9 cellular contexts compared by ENCODE assay signal in genomic region chr1:38047603-38048146, GRCh38. TPM values are rescaled to one million over a fixed set of nuclear protein-coding genes. Genes with fewer than 3 reads are reported as not detected.
DNase-seq lines count a peak whose midpoint lies in the region; ATAC-seq and TF ChIP-seq lines count a peak whose summit lies in the region.
"Had no signal": no experiment of that assay in that cellular context is flagged by ENCODE, and none has a peak within 500 bp of the region (broad histone marks: within the 10 kb centered on the region; RNA-seq: fewer than 3 reads in every experiment).

No MANE protein-coding gene starts in this region.

- H3K36me3 ChIP-seq in A673 (ENCODE audit: insufficient read depth, low read length, poor library complexity, severe bottlenecking) (peaks cover 29% of the 10 kb centered on the region), mesendoderm (ENCODE audit: control insufficient read depth, insufficient read depth, low read length) (no peaks in the 10 kb centered on the region)

- no peak overlapping the region for H2AK5ac ChIP-seq in mesendoderm (ENCODE audit: low read length)

- no peak overlapping the region for H4K5ac ChIP-seq in mesendoderm (ENCODE audit: low read length)

- WGBS in mesendoderm (ENCODE audit: extremely low coverage, insufficient coverage, low lambda C conversion rate) = no CpG with 5 or more reads among the region's 34 CpGs

- H3K18ac ChIP-seq in mesendoderm (ENCODE audit: low read length) = no peak overlapping the region

- no peak overlapping the region for H3K4ac ChIP-seq in mesendoderm (ENCODE audit: low read depth, low read length)

- intact Hi-C loops in A673 (cut with micrococcal nuclease; ENCODE audit: unreplicated experiment) = loop anchor here (5.0 kb wide), 1 partner anchor 680 kb away; no protein-coding TSS in a partner anchor

- ATAC-seq in omental fat pad (ENCODE audit: low FRiP score) = no peak
- ATAC-seq in HG03354 (IDR thresholded peaks at IDR 0.05; ENCODE audit: poor library complexity, severe bottlenecking, unreplicated experiment) = no peak
- no peak for ATAC-seq in GM19324 (IDR thresholded peaks at IDR 0.05; ENCODE audit: low FRiP score, unreplicated experiment)
- ATAC-seq in GM19395 (IDR thresholded peaks at IDR 0.05; ENCODE audit: unreplicated experiment) = no peak

- H3K4me1 ChIP-seq in A673 (ENCODE audit: insufficient read depth, low read length, poor library complexity, severe bottlenecking) (peaks cover 41% of the 10 kb centered on the region), mesendoderm (ENCODE audit: control insufficient read depth, low read depth, low read length) (no peaks in the 10 kb centered on the region)

- H3K56ac ChIP-seq in mesendoderm (ENCODE audit: low read length) = peak overlapping the region; percentile 64

- BruUV-seq in A673 (replicated peaks; lab: Mats Ljungman, UMichigan) = no TSS peak

- no peak overlapping the region for H2BK15ac ChIP-seq in mesendoderm (replicated peaks; ENCODE audit: low read depth)

- CTCF ChIA-PET in A673 (lab: Charles Lee) = interaction anchor here (0.6 to 1.5 kb wide), 3 partner anchors 24 to 716 kb away, joined by 7 to 8 read pairs (median 7); no protein-coding TSS in a partner anchor

- H3K4me3 ChIP-seq in A673 (ENCODE audit: low read depth, low read length, poor library complexity, severe bottlenecking) (peak overlapping the region; percentile 97), HFF-Myc (replicated peaks; ENCODE audit: low read depth, low read length) (peak overlapping the region; percentile 45), cardiac fibroblast (replicated peaks in 1 of 2; ENCODE audit: low read depth in 2 of 2, low read length in 2 of 2) (peak overlapping the region; percentile 47 to 57), mesendoderm (ENCODE audit: low read length) (peak overlapping the region; percentile 4)

- H3K23ac ChIP-seq in mesendoderm (ENCODE audit: low read length) = peak overlapping the region; percentile 15

- no peaks in the 10 kb centered on the region for H3K79me1 ChIP-seq in mesendoderm (ENCODE audit: low read length)

- peak overlapping the region; percentile 77 for H3K4me2 ChIP-seq in mesendoderm (ENCODE audit: low read length)

- no peak overlapping the region for H4K8ac ChIP-seq in mesendoderm (ENCODE audit: low read depth, low read length)

- H3K27me3 ChIP-seq in A673 (replicated peaks; ENCODE audit: insufficient read depth, low read depth, low read length, poor library complexity) (no peaks in the 10 kb centered on the region), mesendoderm (ENCODE audit: insufficient read depth, low read length, poor library complexity) (peaks cover 25% of the 10 kb centered on the region)

- H3K9ac ChIP-seq in mesendoderm (ENCODE audit: low read length) = peak overlapping the region; percentile 44

- no peaks in the 10 kb centered on the region for H3K9me3 ChIP-seq in A673 (ENCODE audit: low read depth, low read length, poor library complexity, severe bottlenecking)

- no peak for TF ChIP-seq CTCF in A673 (conservative IDR thresholded peaks at IDR 0.05; ENCODE audit: low read depth, low read length)
- no peak for TF ChIP-seq CTCF in HFF-Myc (IDR thresholded peaks at IDR 0.05; ENCODE audit: low read depth, low read length, missing control alignments)
- no peak for TF ChIP-seq CTCF in cardiac fibroblast (IDR thresholded peaks at IDR 0.05; ENCODE audit: low read depth, low read length)
- TF ChIP-seq CTCF in omental fat pad (IDR thresholded peaks at IDR 0.05) = no peak

- H3K27ac ChIP-seq in A673 (ENCODE audit: low read depth, low read length, poor library complexity, severe bottlenecking) = peak overlapping the region; percentile 88
- H3K27ac ChIP-seq in mesendoderm (ENCODE audit: low read depth, low read length) = no peak overlapping the region

- DNase-seq in A673 (ENCODE audit: low spot score) (no peak), HFF-Myc (ENCODE audit: extremely low read depth, low read depth) (no peak), cardiac fibroblast (ENCODE audit: low read depth in 2 of 2) (peak; percentile 33 to 36), mesendoderm (peak; percentile 76), omental fat pad (ENCODE audit: low spot score) (no peak)
- DNase-seq: activated CD4-positive, alpha-beta T cell treated with anti-CD3 and anti-CD28 coated beads for 1 hour had no signal

- no peak overlapping the region for H2BK5ac ChIP-seq in mesendoderm (ENCODE audit: low read length)

- POLR2A ChIA-PET in A673 (lab: Charles Lee; ENCODE audit: low non-redundant PET) = interaction anchor here (0.6 kb wide), 1 partner anchor 52 kb away, joined by 4 read pairs; no protein-coding TSS in a partner anchor

- H2BK120ac ChIP-seq in mesendoderm (ENCODE audit: low read depth, low read length) = no peak overlapping the region

- no peaks in the 10 kb centered on the region for H3K79me2 ChIP-seq in mesendoderm (ENCODE audit: control insufficient read depth, insufficient read depth, low read length)

RNA-seq across cellular contexts. Expression of gene POU3F1, which starts 1.1 kb away (rescaled TPM):
- total RNA-seq in A673 (2021) (83.3 and 92.9 TPM in 2 replicates), omental fat pad (under 1 TPM in 1 of 4 donors, not detected in 3; 0.19 TPM)
- 1.2 TPM for polyA plus RNA-seq in mesendoderm (2013, experiment 1 of 2)
- 1.3 TPM for polyA plus RNA-seq in mesendoderm (2013, experiment 2 of 2)

RNA-seq across cellular contexts. Expression of gene UTP11, which starts 35.1 kb away (rescaled TPM):
- 109 and 113 TPM in 2 replicates for total RNA-seq in A673 (2021)
- 93.2 TPM for polyA plus RNA-seq in mesendoderm (2013, experiment 1 of 2)
- 90.6 TPM for polyA plus RNA-seq in mesendoderm (2013, experiment 2 of 2)
- 10 to 100 TPM; 25.1 to 55.2 (median 30.4) TPM for total RNA-seq in omental fat pad

RNA-seq across cellular contexts. Expression of gene FHL3, which starts 42.4 kb away (rescaled TPM):
- total RNA-seq in A673 (2021) (89.5 and 106 TPM in 2 replicates), omental fat pad (10 to 100 TPM in 3 of 4 donors, 1 to 10 TPM in 1; 9.2 to 27.6 (median 16.4) TPM)
- 100 TPM for polyA plus RNA-seq in mesendoderm (2013, experiment 1 of 2)
- 101 TPM for polyA plus RNA-seq in mesendoderm (2013, experiment 2 of 2)

RNA-seq across cellular contexts. Expression of gene SF3A3, which starts 57.9 kb away (rescaled TPM):
- total RNA-seq in A673 (2021) (184 and 194 TPM in 2 replicates), omental fat pad (10 to 100 TPM; 37.0 to 76.6 (median 50.4) TPM)
- polyA plus RNA-seq in mesendoderm (2013, experiment 1 of 2) = 104 TPM
- 104 TPM for polyA plus RNA-seq in mesendoderm (2013, experiment 2 of 2)

Comparison
In these comparisons a context has a peak if more than half of its experiments do, and no peak if none do; other contexts are left out.
1. DNase-seq: peak in cardiac fibroblast (2 of 2) and mesendoderm (single experiment); none in A673 (single experiment), HFF-Myc (single experiment) and omental fat pad (single experiment).
2. H3K4me3 ChIP-seq: peak in every context shown above with its lines; median percentile 97 in A673; 52 in cardiac fibroblast; 45 in HFF-Myc; 4 in mesendoderm.
3. RNA of gene POU3F1, which starts 1.1 kb away (total RNA-seq): 83.3 to 92.9 TPM in A673; 0.19 TPM in omental fat pad; every median in the first group is over 10 times any median in the second.